In genomic region chr10:4662576-4663161, GRCh38 we compare ENCODE assay signal across 8 cellular contexts.
A peak's percentile ranks its signal among the peaks of the same experiment; 100 is the strongest.
DNase-seq lines count a peak whose midpoint lies in the region; ATAC-seq and TF ChIP-seq lines count a peak whose summit lies in the region.

No MANE protein-coding gene starts in this region.

- DNase-seq in activated B cell treated with CpG ODN at 0.5 μM for 24 hours (no peak), islet precursor cell (peak; percentile 79), cerebellar nuclear complex (lab: John Stamatoyannopoulos, UW) (no peak), SIG-M5 (lab: John Stamatoyannopoulos, UW) (no peak)
- no peak for DNase-seq in activated naive CD8-positive, alpha-beta T cell treated with anti-CD3 and anti-CD28 coated beads, Interleukin-2, amount 50 U/mL, for 24 hours

- POLR2A ChIA-PET in activated B cell treated with CpG ODN at 0.5 μM for 24 hours (lab: Charles Lee) = no interaction called here

- H3K4me1 Mint-ChIP-seq in activated B cell treated with CpG ODN at 0.5 μM for 24 hours = peaks cover 20% of the 10 kb centered on the region
- peaks cover 12% of the 10 kb centered on the region for H3K4me1 Mint-ChIP-seq in stimulated activated memory B cell treated with anti-CD40 and anti-IgM and Interleukin-4, amounts not matched to agents 10 μg/mL and 1 μg/mL and 100 μg/mL, for 72 hours
- H3K4me1 Mint-ChIP-seq in activated naive CD8-positive, alpha-beta T cell treated with anti-CD3 and anti-CD28 coated beads, Interleukin-2, amount 50 U/mL, for 24 hours = peaks cover 5% of the 10 kb centered on the region

- intact Hi-C loops in activated B cell treated with CpG ODN at 0.5 μM for 24 hours (cut with micrococcal nuclease) = loop anchor here (2.0 to 5.0 kb wide), 3 partner anchors 330 to 902 kb away; no protein-coding TSS in a partner anchor

- H3K27ac Mint-ChIP-seq in activated B cell treated with CpG ODN at 0.5 μM for 24 hours = peak overlapping the region; percentile 36
- peak overlapping the region; percentile 66 for H3K27ac Mint-ChIP-seq in stimulated activated memory B cell treated with anti-CD40 and anti-IgM and Interleukin-4, amounts not matched to agents 10 μg/mL and 1 μg/mL and 100 μg/mL, for 72 hours
- H3K27ac Mint-ChIP-seq in activated naive CD8-positive, alpha-beta T cell treated with anti-CD3 and anti-CD28 coated beads, Interleukin-2, amount 50 U/mL, for 24 hours = no peak overlapping the region

- TF ChIP-seq CTCF in activated B cell treated with CpG ODN at 0.5 μM for 24 hours (IDR thresholded peaks at IDR 0.05) = no peak

- H3K27me3 Mint-ChIP-seq in activated B cell treated with CpG ODN at 0.5 μM for 24 hours = peaks cover 2% of the 10 kb centered on the region
- H3K27me3 Mint-ChIP-seq in stimulated activated memory B cell treated with anti-CD40 and anti-IgM and Interleukin-4, amounts not matched to agents 10 μg/mL and 1 μg/mL and 100 μg/mL, for 72 hours = peaks cover 25% of the 10 kb centered on the region
- H3K27me3 Mint-ChIP-seq in activated naive CD8-positive, alpha-beta T cell treated with anti-CD3 and anti-CD28 coated beads, Interleukin-2, amount 50 U/mL, for 24 hours = peaks cover 20% of the 10 kb centered on the region

- no peaks in the 10 kb centered on the region for H3K9me3 Mint-ChIP-seq in activated B cell treated with CpG ODN at 0.5 μM for 24 hours
- no peaks in the 10 kb centered on the region for H3K9me3 Mint-ChIP-seq in stimulated activated memory B cell treated with anti-CD40 and anti-IgM and Interleukin-4, amounts not matched to agents 10 μg/mL and 1 μg/mL and 100 μg/mL, for 72 hours
- no peaks in the 10 kb centered on the region for H3K9me3 Mint-ChIP-seq in activated naive CD8-positive, alpha-beta T cell treated with anti-CD3 and anti-CD28 coated beads, Interleukin-2, amount 50 U/mL, for 24 hours

- peak overlapping the region; percentile 50 for H3K4me3 Mint-ChIP-seq in activated B cell treated with CpG ODN at 0.5 μM for 24 hours
- H3K4me3 Mint-ChIP-seq in stimulated activated memory B cell treated with anti-CD40 and anti-IgM and Interleukin-4, amounts not matched to agents 10 μg/mL and 1 μg/mL and 100 μg/mL, for 72 hours = no peak overlapping the region
- H3K4me3 Mint-ChIP-seq in activated naive CD8-positive, alpha-beta T cell treated with anti-CD3 and anti-CD28 coated beads, Interleukin-2, amount 50 U/mL, for 24 hours = no peak overlapping the region

- CTCF ChIA-PET in activated B cell treated with CpG ODN at 0.5 μM for 24 hours (lab: Charles Lee) = no interaction called here

- ATAC-seq in GM21619 (IDR thresholded peaks at IDR 0.05; ENCODE audit: unreplicated experiment) = peak; percentile 4
- no peak for ATAC-seq in activated B cell treated with CpG ODN at 0.5 μM for 24 hours (ENCODE audit: low read depth)
- ATAC-seq in stimulated activated memory B cell treated with anti-CD40 and anti-IgM and Interleukin-4, amounts not matched to agents 10 μg/mL and 1 μg/mL and 100 μg/mL, for 72 hours = no peak
- no peak for ATAC-seq in HG03280 (IDR thresholded peaks at IDR 0.05; ENCODE audit: unreplicated experiment)
- ATAC-seq in activated naive CD8-positive, alpha-beta T cell treated with anti-CD3 and anti-CD28 coated beads, Interleukin-2, amount 50 U/mL, for 24 hours = no peak

- H3K36me3 Mint-ChIP-seq in activated B cell treated with CpG ODN at 0.5 μM for 24 hours (ENCODE audit: low read depth) = no peaks in the 10 kb centered on the region
- H3K36me3 Mint-ChIP-seq in stimulated activated memory B cell treated with anti-CD40 and anti-IgM and Interleukin-4, amounts not matched to agents 10 μg/mL and 1 μg/mL and 100 μg/mL, for 72 hours = no peaks in the 10 kb centered on the region
- H3K36me3 Mint-ChIP-seq in activated naive CD8-positive, alpha-beta T cell treated with anti-CD3 and anti-CD28 coated beads, Interleukin-2, amount 50 U/mL, for 24 hours (ENCODE audit: low read depth) = no peaks in the 10 kb centered on the region
